ENCODE assay signal across 8 cellular contexts in genomic region chr6:137571854-137572253, GRCh38.
A peak's percentile ranks its signal among the peaks of the same experiment; 100 is the strongest.
DNase-seq lines count a peak whose midpoint lies in the region; ATAC-seq, FAIRE-seq and TF ChIP-seq lines count a peak whose summit lies in the region.

No MANE protein-coding gene starts in this region.

- H3K36me3 ChIP-seq in Peyer's patch (no peaks in the 10 kb centered on the region), kidney (ENCODE audit: control insufficient read depth in 1 of 2, insufficient read depth in 2 of 2, low read length in 2 of 2) (no peaks in the 10 kb centered on the region)

- H4K5ac ChIP-seq in H9 (ENCODE audit: insufficient read length, low read depth, low read length) = no peak overlapping the region

- no peaks in the 10 kb centered on the region for H3K9me3 Mint-ChIP-seq in H9

- no peak overlapping the region for H2BK15ac ChIP-seq in H9 (ENCODE audit: low read depth, low read length)

- H3K27me3 Mint-ChIP-seq in H9 (ENCODE audit: low read depth) = peaks cover 12% of the 10 kb centered on the region

- H3K4me1 ChIP-seq in H9 (ENCODE audit: insufficient read depth, low read length) (no peaks in the 10 kb centered on the region), Peyer's patch (no peaks in the 10 kb centered on the region), kidney (ENCODE audit: control insufficient read depth in 1 of 2, insufficient read depth in 1 of 2, low read depth in 1 of 2, low read length in 2 of 2) (no peaks in the 10 kb centered on the region)

- H3K23ac ChIP-seq in H9 (ENCODE audit: insufficient read length, low read depth, low read length) = no peak overlapping the region

- DNase-seq in DMS53 (lab: John Stamatoyannopoulos, UW) (peak; percentile 65), H9 (peak; percentile 57), Peyer's patch (peak in 2 of 3 donors; percentile 45 to 83), kidney (no peak), sciatic nerve (ENCODE audit: low spot score) (no peak), superior temporal gyrus (ENCODE audit: extremely low spot score) (no peak)
- peak; percentile 29 for DNase-seq in activated gamma-delta T cell treated with anti-CD3 and anti-CD28 coated beads, Interleukin-2, amount 50 U/mL, for 16 hours (ENCODE audit: low read depth)
- DNase-seq in stimulated activated CD8-positive, alpha-beta memory T cell treated with anti-CD3 and anti-CD28 coated beads, Interleukin-7, amount 100 ng/mL, for 24 hours (ENCODE audit: low read depth) = peak; percentile 53

- no peak overlapping the region for H3K4me3 Mint-ChIP-seq in H9

- H4K20me1 ChIP-seq in H9 (ENCODE audit: control insufficient read depth, insufficient read depth, insufficient read length) = no peaks in the 10 kb centered on the region

- intact Hi-C loops in kidney (cut with DNase I) (no loop called here), sciatic nerve (cut with DNase I) (no loop called here)

- H3K4me1 Mint-ChIP-seq in H9 = peaks cover 19 to 30% of the 10 kb centered on the region in 2 experiments

- H3K56ac ChIP-seq in H9 (ENCODE audit: insufficient read length, low read depth, low read length) = no peak overlapping the region

- no peaks in the 10 kb centered on the region for H3K79me1 ChIP-seq in H9 (ENCODE audit: insufficient read depth, low read depth, low read length, poor library complexity, severe bottlenecking)

- H3K27ac ChIP-seq in H9 (ENCODE audit: insufficient read length, low read depth, low read length) (no peak overlapping the region), Peyer's patch (no peak overlapping the region), kidney (ENCODE audit: low read depth in 2 of 2, low read length in 2 of 2) (no peak overlapping the region)

- TF ChIP-seq POLR2A in Peyer's patch (IDR thresholded peaks at IDR 0.05) = no peak

- TF ChIP-seq CTCF in H9 (conservative IDR thresholded peaks at IDR 0.05) (peak; percentile 80), Peyer's patch (IDR thresholded peaks at IDR 0.05) (peak; percentile 39 to 64 (median 58)), kidney (IDR thresholded peaks at IDR 0.05; ENCODE audit: borderline replicate concordance, extremely low read depth, insufficient read depth) (peak; percentile 37)

- no peaks in the 10 kb centered on the region for H3K79me2 ChIP-seq in H9 (ENCODE audit: insufficient read depth, low read length)

- no peak overlapping the region for H3K4ac ChIP-seq in H9 (ENCODE audit: low read depth, low read length)

- no peak overlapping the region for H3T11ph ChIP-seq in H9 (ENCODE audit: low read length)

- no peak overlapping the region for H3K9ac ChIP-seq in H9 (ENCODE audit: extremely low read depth, insufficient read length, low read length)
- no peak overlapping the region for H3K9ac ChIP-seq in kidney (ENCODE audit: low read length in 2 of 2)

- no peak overlapping the region for H3K14ac ChIP-seq in H9 (ENCODE audit: insufficient read depth, low read length)

- no peak overlapping the region for H2AK5ac ChIP-seq in H9 (ENCODE audit: insufficient read length, low read length)

- H2BK12ac ChIP-seq in H9 (ENCODE audit: insufficient read length, low read depth, low read length) = no peak overlapping the region

- H3K9me3 ChIP-seq in H9 (ENCODE audit: control insufficient read depth, low read depth, low read length) = no peaks in the 10 kb centered on the region
- no peaks in the 10 kb centered on the region for H3K9me3 ChIP-seq in Peyer's patch
- no peaks in the 10 kb centered on the region for H3K9me3 ChIP-seq in kidney (ENCODE audit: control insufficient read depth in 1 of 2, low read length in 2 of 2)

- no peaks in the 10 kb centered on the region for H3K23me2 ChIP-seq in H9 (ENCODE audit: insufficient read length, low read depth, low read length, poor library complexity, severe bottlenecking)

- H4K91ac ChIP-seq in H9 (ENCODE audit: insufficient read length, low read depth, low read length) = no peak overlapping the region

- H3K27me3 ChIP-seq in H9 (ENCODE audit: insufficient read depth, low read length) (no peaks in the 10 kb centered on the region), Peyer's patch (no peaks in the 10 kb centered on the region)

- no peak overlapping the region for H4K8ac ChIP-seq in H9 (replicated peaks; ENCODE audit: insufficient read length, low read depth, low read length)

- H3K36me3 Mint-ChIP-seq in H9 (ENCODE audit: insufficient read depth in 1 of 3, low read depth in 3 of 3) = no peaks in the 10 kb centered on the region

- H3K4me3 ChIP-seq in Peyer's patch = no peak overlapping the region
- no peak overlapping the region for H3K4me3 ChIP-seq in kidney (ENCODE audit: low read length in 2 of 2)

- ATAC-seq in sciatic nerve = no peak

- FAIRE-seq in kidney (lab: Jason Lieb, UNC) = peak; percentile 23

- H2BK5ac ChIP-seq in H9 (ENCODE audit: insufficient read length, low read length) = no peak overlapping the region

- no peak overlapping the region for H2BK120ac ChIP-seq in H9 (ENCODE audit: low read depth, low read length, poor library complexity, severe bottlenecking)

- H3K27ac Mint-ChIP-seq in H9 = no peak overlapping the region

- no peak overlapping the region for H3K4me2 ChIP-seq in H9 (ENCODE audit: insufficient read depth, insufficient read length, low read length)

- no peak overlapping the region for H2BK20ac ChIP-seq in H9 (ENCODE audit: low read depth, low read length, poor library complexity, severe bottlenecking)

- no peak overlapping the region for H3K18ac ChIP-seq in H9 (ENCODE audit: insufficient read length, low read depth, low read length)

- no peak overlapping the region for H2AFZ ChIP-seq in H9 (ENCODE audit: low read length)

Comparison
In these comparisons a context has a peak if more than half of its experiments do, and no peak if none do; other contexts are left out.
1. DNase-seq: peak in DMS53 (single experiment), H9 (single experiment), Peyer's patch (2 of 3), activated gamma-delta T cell treated with anti-CD3 and anti-CD28 coated beads, Interleukin-2, amount 50 U/mL, for 16 hours (single experiment) and stimulated activated CD8-positive, alpha-beta memory T cell treated with anti-CD3 and anti-CD28 coated beads, Interleukin-7, amount 100 ng/mL, for 24 hours (single experiment); none in kidney (single experiment), sciatic nerve (single experiment) and superior temporal gyrus (single experiment).
2. Peak in every context shown above with its lines, with median percentiles within 50 percentile points of each other: CTCF ChIP-seq.